Comparison of ENCODE assay signal across 9 cellular contexts in the genomic region with DNA sequence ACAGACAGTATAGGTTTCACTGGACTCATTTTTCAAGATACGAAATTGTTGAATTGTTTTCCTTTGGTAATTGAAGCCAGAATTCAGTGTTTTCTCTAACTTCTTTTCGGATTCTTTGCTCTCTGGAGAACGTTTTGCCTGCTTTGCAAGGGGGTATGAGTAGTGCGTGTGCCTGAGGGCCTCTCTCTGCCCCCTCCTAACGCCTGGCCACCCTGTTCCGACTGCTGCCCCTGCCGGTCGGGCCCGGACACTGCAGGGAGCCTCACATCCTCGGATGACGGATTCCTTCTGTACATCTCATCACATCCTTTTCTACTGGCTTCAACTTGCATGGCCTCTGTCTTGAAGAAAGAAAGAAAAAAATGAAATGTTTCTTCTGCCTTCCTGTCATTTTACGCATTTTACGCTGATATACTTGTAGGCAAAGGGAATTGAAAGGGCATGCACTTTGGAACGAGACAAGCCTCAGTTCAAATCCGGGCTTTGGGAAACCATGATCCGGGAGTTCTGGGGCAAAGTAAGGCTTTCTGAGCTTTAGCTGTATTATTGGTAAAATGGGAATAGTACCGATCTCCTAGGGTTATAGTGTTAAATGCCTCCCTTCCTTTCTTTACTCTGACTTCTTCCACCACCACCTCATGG.
A peak's percentile ranks its signal among the peaks of the same experiment; 100 is the strongest.
DNase-seq lines count a peak whose midpoint lies in the region; ATAC-seq and TF ChIP-seq lines count a peak whose summit lies in the region.
"Had no signal": no experiment of that assay in that cellular context is flagged by ENCODE, and none has a peak within 500 bp of the region (broad histone marks: within the 10 kb centered on the region; RNA-seq: fewer than 3 reads in every experiment).

No MANE protein-coding gene starts in this region.

- ATAC-seq in naive thymus-derived CD4-positive, alpha-beta T cell, result no peak
- no peak for ATAC-seq in GM18505 (IDR thresholded peaks at IDR 0.05; ENCODE audit: unreplicated experiment)

- H3K9me3 ChIP-seq in naive thymus-derived CD4-positive, alpha-beta T cell (ENCODE audit: control insufficient read depth in 2 of 3, low read length in 3 of 3), result no peaks in the 10 kb centered on the region
- H3K9me3 ChIP-seq: Caco-2 had no signal

- in situ Hi-C loops in ACHN (cut with HindIII; ENCODE audit: low pct_ligation_motif_present, low pct_unique_long_range_greater_than_20kb, low sequenced_read_pairs), result no loop called here

- TF ChIP-seq POLR2A in GM18505 (IDR thresholded peaks at IDR 0.05; ENCODE audit: borderline replicate concordance, extremely low read depth, insufficient read depth, insufficient read length), result no peak

- H3K9me3 Mint-ChIP-seq in naive thymus-derived CD4-positive, alpha-beta T cell, result peaks cover 0 to 6% (median 4%) of the 10 kb centered on the region in 11 donors

- no peak overlapping the region for H3K27ac ChIP-seq in naive thymus-derived CD4-positive, alpha-beta T cell (ENCODE audit: low read depth, low read length)

- H3K4me1 Mint-ChIP-seq in naive thymus-derived CD4-positive, alpha-beta T cell, result peaks cover 4 to 47% (median 28%) of the 10 kb centered on the region in 7 donors

- DNase-seq in ACHN, result peak; percentile 62
- DNase-seq in HuH-7.5 (ENCODE audit: low spot score), result peak; percentile 71
- peak; percentile 53 to 64 for DNase-seq in cardiac fibroblast (ENCODE audit: low read depth in 2 of 2)
- peak; percentile 79 for DNase-seq in left kidney (ENCODE audit: low read depth, low spot score)
- DNase-seq in naive thymus-derived CD4-positive, alpha-beta T cell, result no peak
- no peak for DNase-seq in effector CD8-positive, alpha-beta T cell (lab: John Stamatoyannopoulos, UW)
- no peak for DNase-seq in NCI-H1694 (lab: John Stamatoyannopoulos, UW)
- DNase-seq: Caco-2 had no signal

- no peaks in the 10 kb centered on the region for H3K27me3 ChIP-seq in naive thymus-derived CD4-positive, alpha-beta T cell (ENCODE audit: control insufficient read depth in 2 of 2, insufficient read depth in 2 of 2, low read length in 2 of 2)

- POLR2A ChIA-PET in naive thymus-derived CD4-positive, alpha-beta T cell (lab: Charles Lee), result no interaction called here

- H3K36me3 ChIP-seq in naive thymus-derived CD4-positive, alpha-beta T cell (ENCODE audit: control insufficient read depth in 2 of 3, insufficient read depth in 3 of 3, low read length in 3 of 3), result peaks cover 0 to 29% (median 0%) of the 10 kb centered on the region in 3 experiments

- no peak overlapping the region for H3K27ac Mint-ChIP-seq in naive thymus-derived CD4-positive, alpha-beta T cell

- H3K4me1 ChIP-seq in naive thymus-derived CD4-positive, alpha-beta T cell (ENCODE audit: control insufficient read depth in 2 of 2, insufficient read depth in 2 of 2, low read length in 2 of 2), result no peaks in the 10 kb centered on the region
- H3K4me1 ChIP-seq: Caco-2 had no signal

- CTCF ChIA-PET in naive thymus-derived CD4-positive, alpha-beta T cell (lab: Charles Lee), result no interaction called here

- no peak overlapping the region for H3K4me3 Mint-ChIP-seq in naive thymus-derived CD4-positive, alpha-beta T cell

- intact Hi-C loops in naive thymus-derived CD4-positive, alpha-beta T cell (cut with micrococcal nuclease), result no loop called here

- H3K36me3 Mint-ChIP-seq in naive thymus-derived CD4-positive, alpha-beta T cell, result peaks cover 9 to 38% (median 21%) of the 10 kb centered on the region in 5 donors

- H3K4me3 ChIP-seq in cardiac fibroblast (replicated peaks in 1 of 2; ENCODE audit: low read depth in 2 of 2, low read length in 2 of 2), result no peak overlapping the region
- no peak overlapping the region for H3K4me3 ChIP-seq in naive thymus-derived CD4-positive, alpha-beta T cell (ENCODE audit: low read length)

- H3K27me3 Mint-ChIP-seq in naive thymus-derived CD4-positive, alpha-beta T cell, result no peaks in the 10 kb centered on the region

- peak; percentile 95 for TF ChIP-seq CTCF in cardiac fibroblast (IDR thresholded peaks at IDR 0.05; ENCODE audit: low read depth, low read length)

Comparison
In these comparisons a context has a peak if more than half of its experiments do, and no peak if none do; other contexts are left out.
1. DNase-seq: peak in ACHN (single experiment), HuH-7.5 (single experiment), cardiac fibroblast (2 of 2) and left kidney (single experiment); none in naive thymus-derived CD4-positive, alpha-beta T cell (0 of 9), effector CD8-positive, alpha-beta T cell (single experiment) and NCI-H1694 (single experiment).